12 cellular contexts compared by ENCODE assay signal in genomic region chr20:33828326-33828834, GRCh38. TPM values are rescaled to one million over a fixed set of nuclear protein-coding genes. Genes with fewer than 3 reads are reported as not detected.
DNase-seq lines count a peak whose midpoint lies in the region; ATAC-seq and TF ChIP-seq lines count a peak whose summit lies in the region.
"Had no signal": no experiment of that assay in that cellular context is flagged by ENCODE, and none has a peak within 500 bp of the region (broad histone marks: within the 10 kb centered on the region; RNA-seq: fewer than 3 reads in every experiment).

No MANE protein-coding gene starts in this region.

- TF ChIP-seq POLR2A in gastrocnemius medialis (IDR thresholded peaks at IDR 0.05), result peak in 1 of 2 donors; percentile 40

- no peak overlapping the region for H3K4me3 Mint-ChIP-seq in CD4-positive, alpha-beta T cell
- H3K4me3 Mint-ChIP-seq: activated naive CD4-positive, alpha-beta T cell treated with anti-CD3 and anti-CD28 coated beads, Interleukin-2, amount 50 U/mL, for 24 hours had no signal

- peaks cover 19% of the 10 kb centered on the region; the same call in 1 of the 2 replicates for H3F3A ChIP-seq in SU-DHL-6 (ENCODE audit: insufficient read depth)

- H3K9me2 ChIP-seq in SU-DHL-6 (replicated peaks; ENCODE audit: insufficient read depth, low read length), result no peaks in the 10 kb centered on the region

- H3K27me3 ChIP-seq in CD4-positive, alpha-beta T cell (ENCODE audit: control insufficient read depth, insufficient read depth, low read length), result no peaks in the 10 kb centered on the region
- no peaks in the 10 kb centered on the region for H3K27me3 ChIP-seq in SU-DHL-6 (ENCODE audit: low read length)
- no peaks in the 10 kb centered on the region for H3K27me3 ChIP-seq in right atrium auricular region
- H3K27me3 ChIP-seq in gastrocnemius medialis, result no peaks in the 10 kb centered on the region

- H3K36me3 Mint-ChIP-seq in CD4-positive, alpha-beta T cell (ENCODE audit: low read depth), result peaks cover 23% of the 10 kb centered on the region

- H3K4me2 ChIP-seq in SU-DHL-6 (ENCODE audit: low read depth, low read length, poor library complexity, severe bottlenecking), result peak overlapping the region; percentile 57

- no peaks in the 10 kb centered on the region for H3K9me3 Mint-ChIP-seq in CD4-positive, alpha-beta T cell
- H3K9me3 Mint-ChIP-seq: activated naive CD4-positive, alpha-beta T cell treated with anti-CD3 and anti-CD28 coated beads, Interleukin-2, amount 50 U/mL, for 24 hours had no signal

- POLR2A ChIA-PET in CD4-positive, alpha-beta T cell (lab: Charles Lee), result no interaction called here

- H3K4me1 ChIP-seq in right atrium auricular region (peaks cover 0 to 83% of the 10 kb centered on the region in 2 donors), gastrocnemius medialis (peaks cover 95 to 96% of the 10 kb centered on the region in 2 donors)

- intact Hi-C loops in CD4-positive, alpha-beta T cell (cut with DNase I, micrococcal nuclease), result no loop called here
- intact Hi-C loops in gastrocnemius medialis (cut with DNase I; ENCODE audit: low total_unique reads), result loop anchor here (1.0 kb wide), 1 partner anchor 17 kb away; the partner anchor contains the start of gene CHMP4B

- H2AFZ ChIP-seq in SU-DHL-6 (ENCODE audit: low read depth, low read length, severe bottlenecking), result no peak overlapping the region

- no peak overlapping the region for H3K4me3 ChIP-seq in SU-DHL-6 (ENCODE audit: insufficient read depth, low read length, poor library complexity, severe bottlenecking)
- no peak overlapping the region for H3K4me3 ChIP-seq in right atrium auricular region
- no peak overlapping the region for H3K4me3 ChIP-seq in gastrocnemius medialis

- H3K36me3 ChIP-seq in SU-DHL-6 (ENCODE audit: low read length) (no peaks in the 10 kb centered on the region), right atrium auricular region (no peaks in the 10 kb centered on the region), gastrocnemius medialis (no peaks in the 10 kb centered on the region)

- peaks cover 100% of the 10 kb centered on the region for H3K79me2 ChIP-seq in SU-DHL-6 (ENCODE audit: insufficient read depth, low read length)

- no peaks in the 10 kb centered on the region; the same call in 1 of the 2 replicates for H4K20me1 ChIP-seq in SU-DHL-6 (ENCODE audit: low read depth, low read length)

- H3K27ac Mint-ChIP-seq in CD4-positive, alpha-beta T cell, result peak overlapping the region; percentile 26

- no peak for ATAC-seq in CD4-positive, alpha-beta T cell (ENCODE audit: poor library complexity)
- ATAC-seq in gastrocnemius medialis, result peak; percentile 79 to 83
- no peak for ATAC-seq in GM21423 (IDR thresholded peaks at IDR 0.05; ENCODE audit: unreplicated experiment)
- ATAC-seq in GM19452 (IDR thresholded peaks at IDR 0.05; ENCODE audit: unreplicated experiment), result no peak

- H3K4me1 Mint-ChIP-seq in CD4-positive, alpha-beta T cell (ENCODE audit: low read depth), result peaks cover 70% of the 10 kb centered on the region

- H3K9me3 ChIP-seq in CD4-positive, alpha-beta T cell (ENCODE audit: control insufficient read depth, low read length), result no peaks in the 10 kb centered on the region
- H3K9me3 ChIP-seq in SU-DHL-6 (ENCODE audit: insufficient read depth, low read length) (no peaks in the 10 kb centered on the region), right atrium auricular region (no peaks in the 10 kb centered on the region), gastrocnemius medialis (no peaks in the 10 kb centered on the region)

- H3K27ac ChIP-seq in CD4-positive, alpha-beta T cell (ENCODE audit: low read depth, low read length), result no peak overlapping the region
- H3K27ac ChIP-seq in SU-DHL-6 (ENCODE audit: low read depth, low read length) (peak overlapping the region; percentile 85), right atrium auricular region (peak overlapping the region; percentile 18 to 21), gastrocnemius medialis (peak overlapping the region; percentile 68 to 83 (median 71))

- H3K27me3 Mint-ChIP-seq in CD4-positive, alpha-beta T cell, result no peaks in the 10 kb centered on the region
- H3K27me3 Mint-ChIP-seq: activated naive CD4-positive, alpha-beta T cell treated with anti-CD3 and anti-CD28 coated beads, Interleukin-2, amount 50 U/mL, for 24 hours had no signal

- in situ Hi-C loops in gastrocnemius medialis (cut with MboI; ENCODE audit: low sequenced_read_pairs in 4 of 4), result no loop called here

- CTCF ChIA-PET in CD4-positive, alpha-beta T cell (lab: Charles Lee), result no interaction called here

- DNase-seq in CD4-positive, alpha-beta T cell, result no peak
- DNase-seq in right atrium auricular region (ENCODE audit: low spot score) (no peak), gastrocnemius medialis (peak; percentile 27 to 56), hypothalamus (lab: John Stamatoyannopoulos, UW) (no peak), NCI-H1417 (lab: John Stamatoyannopoulos, UW) (no peak)
- DNase-seq: activated CD4-positive, alpha-beta T cell treated with anti-CD3 and anti-CD28 coated beads, Interleukin-2, amount 50 U/mL, for 4 hours; NCI-H1092 treated with DMSO at 0.1 percent for 48 hours; SW 1271 had no signal

- H3K9ac ChIP-seq in SU-DHL-6 (ENCODE audit: low read length), result peak overlapping the region; percentile 44

- no peak for TF ChIP-seq CTCF in CD4-positive, alpha-beta T cell (IDR thresholded peaks at IDR 0.05)
- no peak for TF ChIP-seq CTCF in SU-DHL-6 (IDR thresholded peaks at IDR 0.05; ENCODE audit: insufficient read depth, low read length, poor library complexity, severe bottlenecking)
- no peak for TF ChIP-seq CTCF in right atrium auricular region (IDR thresholded peaks at IDR 0.05)
- no peak for TF ChIP-seq CTCF in gastrocnemius medialis (IDR thresholded peaks at IDR 0.05 in 4 of 5, conservative IDR thresholded peaks at IDR 0.05 in 1 of 5)

RNA-seq across cellular contexts. Expression of gene CHMP4B, which starts 17.2 kb away (rescaled TPM):
- 10 to 100 TPM; 44.2 to 49.3 TPM for total RNA-seq in CD4-positive, alpha-beta T cell
- total RNA-seq in right atrium auricular region (10 to 100 TPM; 57.0 to 79.5 TPM), gastrocnemius medialis (100 to 1,000 TPM in 1 of 4 donors, 10 to 100 TPM in 3; 57.4 to 109 (median 82.7) TPM)

Comparison
In these comparisons a context has a peak if more than half of its experiments do, and no peak if none do; other contexts are left out.
1. ATAC-seq: peak in gastrocnemius medialis (2 of 2); none in CD4-positive, alpha-beta T cell (single experiment), GM21423 (single experiment) and GM19452 (single experiment).
2. DNase-seq: peak in gastrocnemius medialis (2 of 2); none in CD4-positive, alpha-beta T cell (0 of 10), right atrium auricular region (single experiment), hypothalamus (0 of 51) and NCI-H1417 (0 of 3).